21 cellular contexts compared by ENCODE assay signal in genomic region chr2:202084265-202084664, GRCh38. TPM values are rescaled to one million over a fixed set of nuclear protein-coding genes. Genes with fewer than 3 reads are reported as not detected.
DNase-seq lines count a peak whose midpoint lies in the region; ATAC-seq, FAIRE-seq and TF ChIP-seq lines count a peak whose summit lies in the region.
"Had no signal": no experiment of that assay in that cellular context is flagged by ENCODE, and none has a peak within 500 bp of the region (broad histone marks: within the 10 kb centered on the region; RNA-seq: fewer than 3 reads in every experiment).

No MANE protein-coding gene starts in this region.

- no peaks in the 10 kb centered on the region for H3K79me2 ChIP-seq in astrocyte (ENCODE audit: insufficient read depth, low read length)

- H3K9ac ChIP-seq in astrocyte (ENCODE audit: low read length) (no peak overlapping the region), mesenchymal stem cell (ENCODE audit: low read length) (no peak overlapping the region)

- peaks cover 4% of the 10 kb centered on the region for H3K27me3 Mint-ChIP-seq in astrocyte (ENCODE audit: low read depth, unreplicated experiment)

- no peak for TF ChIP-seq CTCF in astrocyte (IDR thresholded peaks at IDR 0.05; ENCODE audit: insufficient read depth, low read depth, low read length)

- H2AK5ac ChIP-seq in mesenchymal stem cell (ENCODE audit: low read length, severe bottlenecking) = no peak overlapping the region

- no peak overlapping the region for H2BK5ac ChIP-seq in mesenchymal stem cell (ENCODE audit: low read depth, low read length, poor library complexity, severe bottlenecking)

- no peak overlapping the region for H2BK12ac ChIP-seq in mesenchymal stem cell (ENCODE audit: low read length in 2 of 2)

- H3K4me2 ChIP-seq in astrocyte (ENCODE audit: low read length) (no peak overlapping the region), mesenchymal stem cell (ENCODE audit: low read length, poor library complexity, severe bottlenecking) (no peak overlapping the region)

- H2BK120ac ChIP-seq in mesenchymal stem cell (ENCODE audit: low read depth, low read length) = no peak overlapping the region

- H3K27ac ChIP-seq in astrocyte (ENCODE audit: low read depth, low read length) (no peak overlapping the region), mesenchymal stem cell (ENCODE audit: low read length, poor library complexity, severe bottlenecking) (no peak overlapping the region)
- H3K27ac ChIP-seq: C4-2B, HL-60 had no signal

- no peaks in the 10 kb centered on the region for H3K36me3 ChIP-seq in astrocyte (ENCODE audit: insufficient read depth, low read length)
- no peaks in the 10 kb centered on the region for H3K36me3 ChIP-seq in mesenchymal stem cell (ENCODE audit: control insufficient read depth in 1 of 2, insufficient read depth in 2 of 2, low read depth in 1 of 2, low read length in 2 of 2)
- H3K36me3 ChIP-seq: sigmoid colon had no signal

- H3K4ac ChIP-seq in mesenchymal stem cell (ENCODE audit: low read depth in 1 of 2, low read length in 2 of 2) = no peak overlapping the region

- no peak overlapping the region for H3K27ac Mint-ChIP-seq in astrocyte (ENCODE audit: unreplicated experiment)
- H3K27ac Mint-ChIP-seq: activated naive CD4-positive, alpha-beta T cell treated with anti-CD3 and anti-CD28 coated beads, Interleukin-2, amount 50 U/mL, for 72 hours; natural killer cell; stimulated activated effector memory CD8-positive, alpha-beta T cell treated with anti-CD3 and anti-CD28 coated beads, Interleukin-12 subunit alpha, Interleukin-12 subunit beta, amount 100 ng/mL, for 72 hours had no signal

- peak; percentile 83 for DNase-seq in EH (ENCODE audit: low read depth)
- peak; percentile 12 for DNase-seq in M059J (ENCODE audit: low read depth)
- peak; percentile 27 for DNase-seq in astrocyte (ENCODE audit: low read depth)
- DNase-seq in mesenchymal stem cell = no peak
- no peak for DNase-seq in HuH-7.5 (ENCODE audit: low spot score)
- no peak for DNase-seq in ecto neural progenitor cell (ENCODE audit: low spot score)
- DNase-seq in inferior parietal cortex (ENCODE audit: extremely low spot score) = no peak
- DNase-seq: activated CD4-positive, CD25-positive, alpha-beta regulatory T cell treated with anti-CD3 and anti-CD28 coated beads, Interleukin-2, amount 50 U/mL, for 72 hours; GOT3; natural killer cell; NCI-H2081 treated with DMSO at 0.1 percent for 48 hours; sigmoid colon; stimulated activated CD4-positive, alpha-beta T cell treated with anti-CD3 and anti-CD28 coated beads, Interleukin-4, amount 100 ng/mL, for 1 hour; T-helper 1 cell had no signal

- H3K9me3 ChIP-seq in astrocyte (ENCODE audit: insufficient read depth, low read depth, low read length) (no peaks in the 10 kb centered on the region), mesenchymal stem cell (ENCODE audit: control insufficient read depth, low read length) (peaks cover 7% of the 10 kb centered on the region)
- H3K9me3 ChIP-seq: sigmoid colon had no signal

- H3K4me1 ChIP-seq in astrocyte (ENCODE audit: insufficient read depth, low read length) (no peaks in the 10 kb centered on the region), mesenchymal stem cell (ENCODE audit: control insufficient read depth, insufficient read depth, low read depth, low read length) (peaks cover 5% of the 10 kb centered on the region)

- H3K14ac ChIP-seq in mesenchymal stem cell (ENCODE audit: low read length in 2 of 2) = peak overlapping the region in 1 of 2 experiments; percentile 37

- no peak overlapping the region for H4K8ac ChIP-seq in mesenchymal stem cell (ENCODE audit: low read length)

- H3K9me3 Mint-ChIP-seq in astrocyte (ENCODE audit: unreplicated experiment) = no peaks in the 10 kb centered on the region
- H3K9me3 Mint-ChIP-seq: natural killer cell; stimulated activated effector memory CD8-positive, alpha-beta T cell treated with anti-CD3 and anti-CD28 coated beads, Interleukin-12 subunit alpha, Interleukin-12 subunit beta, amount 100 ng/mL, for 72 hours had no signal

- 36% methylated on average over 5 of the region's 6 CpGs for WGBS in mesenchymal stem cell

- no peak overlapping the region for H3K23ac ChIP-seq in mesenchymal stem cell (ENCODE audit: low read length in 2 of 2)

- H3K27me3 ChIP-seq in astrocyte (ENCODE audit: insufficient read depth, low read length) = no peaks in the 10 kb centered on the region
- H3K27me3 ChIP-seq in mesenchymal stem cell (ENCODE audit: control insufficient read depth in 1 of 2, insufficient read depth in 1 of 2, low read length in 2 of 2) = peaks cover 0 to 6% of the 10 kb centered on the region in 2 experiments
- H3K27me3 ChIP-seq: sigmoid colon had no signal

- no peaks in the 10 kb centered on the region for H4K20me1 ChIP-seq in astrocyte (ENCODE audit: insufficient read depth, low read length)

- H2AFZ ChIP-seq in astrocyte (ENCODE audit: low read depth, low read length) = no peak overlapping the region
- no peak overlapping the region for H2AFZ ChIP-seq in mesenchymal stem cell (ENCODE audit: low read depth, low read length)

- peaks cover 6% of the 10 kb centered on the region for H3K4me1 Mint-ChIP-seq in astrocyte (ENCODE audit: low read depth, unreplicated experiment)
- H3K4me1 Mint-ChIP-seq: natural killer cell; stimulated activated effector memory CD8-positive, alpha-beta T cell treated with anti-CD3 and anti-CD28 coated beads, Interleukin-12 subunit alpha, Interleukin-12 subunit beta, amount 100 ng/mL, for 72 hours had no signal

- ATAC-seq in GM18498 (IDR thresholded peaks at IDR 0.05; ENCODE audit: unreplicated experiment) = no peak
- ATAC-seq: activated naive CD4-positive, alpha-beta T cell treated with anti-CD3 and anti-CD28 coated beads, Interleukin-2, amount 50 U/mL, for 72 hours; natural killer cell; stimulated activated effector memory CD8-positive, alpha-beta T cell treated with anti-CD3 and anti-CD28 coated beads, Interleukin-12 subunit alpha, Interleukin-12 subunit beta, amount 100 ng/mL, for 72 hours had no signal

- H3K18ac ChIP-seq in mesenchymal stem cell (ENCODE audit: low read depth in 1 of 2, low read length in 2 of 2) = peak overlapping the region in 1 of 2 experiments; percentile 43

- no peak for FAIRE-seq in astrocyte (lab: Jason Lieb, UNC)

- H3K79me1 ChIP-seq in mesenchymal stem cell (replicated peaks; ENCODE audit: low read length, poor library complexity, severe bottlenecking) = no peaks in the 10 kb centered on the region

- no peak overlapping the region for H3K4me3 ChIP-seq in astrocyte (ENCODE audit: insufficient read depth, low read depth, low read length)
- H3K4me3 ChIP-seq in mesenchymal stem cell (ENCODE audit: insufficient read depth in 1 of 2, low read depth in 1 of 2, low read length in 2 of 2) = no peak overlapping the region
- H3K4me3 ChIP-seq: sigmoid colon had no signal

- no peaks in the 10 kb centered on the region for H3K36me3 Mint-ChIP-seq in astrocyte (ENCODE audit: low read depth, unreplicated experiment)
- H3K36me3 Mint-ChIP-seq: activated naive CD4-positive, alpha-beta T cell treated with anti-CD3 and anti-CD28 coated beads, Interleukin-2, amount 50 U/mL, for 72 hours; natural killer cell; stimulated activated effector memory CD8-positive, alpha-beta T cell treated with anti-CD3 and anti-CD28 coated beads, Interleukin-12 subunit alpha, Interleukin-12 subunit beta, amount 100 ng/mL, for 72 hours had no signal

- no peak overlapping the region for H3K4me3 Mint-ChIP-seq in astrocyte (ENCODE audit: unreplicated experiment)
- H3K4me3 Mint-ChIP-seq: natural killer cell; stimulated activated effector memory CD8-positive, alpha-beta T cell treated with anti-CD3 and anti-CD28 coated beads, Interleukin-12 subunit alpha, Interleukin-12 subunit beta, amount 100 ng/mL, for 72 hours had no signal

- H4K91ac ChIP-seq in mesenchymal stem cell (ENCODE audit: low read length) = peak overlapping the region; percentile 13

- H2BK15ac ChIP-seq in mesenchymal stem cell (ENCODE audit: low read depth, poor library complexity, severe bottlenecking) = no peak overlapping the region

RNA-seq across cellular contexts. Expression of gene KIAA2012, which starts 11.2 kb away (rescaled TPM):
- total RNA-seq in M059J (2014; rRNA removed; shearing (Covaris generic)) = not detected in 2 replicates
- not detected in 2 replicates for total RNA-seq in astrocyte
- polyA plus RNA-seq in mesenchymal stem cell (2013, experiment 1 of 2) = 0.07 TPM
- 0.04 TPM for polyA plus RNA-seq in mesenchymal stem cell (2013, experiment 2 of 2)
- total RNA-seq: activated naive CD4-positive, alpha-beta T cell treated with anti-CD3 and anti-CD28 coated beads, Interleukin-2, amount 50 U/mL, for 72 hours; chondrocyte; epithelial cell of proximal tubule; natural killer cell had no signal

RNA-seq across cellular contexts. Expression of gene FZD7, which starts 50.6 kb away (rescaled TPM):
- 26.9 and 39.8 TPM in 2 replicates for total RNA-seq in M059J (2014; rRNA removed; shearing (Covaris generic))
- total RNA-seq in astrocyte = 61.5 and 65.9 TPM in 2 replicates
- polyA plus RNA-seq in mesenchymal stem cell (2013, experiment 1 of 2) = 25.4 TPM
- 27.1 TPM for polyA plus RNA-seq in mesenchymal stem cell (2013, experiment 2 of 2)

Comparison
In these comparisons a context has a peak if more than half of its experiments do, and no peak if none do; other contexts are left out.
1. DNase-seq: peak in EH (single experiment), M059J (single experiment) and astrocyte (single experiment); none in mesenchymal stem cell (single experiment), HuH-7.5 (single experiment), ecto neural progenitor cell (single experiment) and inferior parietal cortex (single experiment).